Comparison of ENCODE assay signal across 8 cellular contexts in genomic region chr20:1184638-1185315, GRCh38. TPM values are rescaled to one million over a fixed set of nuclear protein-coding genes. Genes with fewer than 3 reads are reported as not detected.
A peak's percentile ranks its signal among the peaks of the same experiment; 100 is the strongest.
DNase-seq lines count a peak whose midpoint lies in the region; ATAC-seq and TF ChIP-seq lines count a peak whose summit lies in the region.

Gene TMEM74B, minus strand, starts transcription at chr20:1184981. Its CDS starts 1,180 bp downstream, at chr20:1183801.

- H2AFZ ChIP-seq in OCI-LY3 (ENCODE audit: low read depth, low read length) (no peak within 1 kb of the TSS), parathyroid adenoma (peak within 1 kb of the TSS; percentile 69)

- no peak for TF ChIP-seq CTCF in OCI-LY3 (IDR thresholded peaks at IDR 0.05; ENCODE audit: low read depth, low read length)
- TF ChIP-seq CTCF in parathyroid adenoma (IDR thresholded peaks at IDR 0.05), result no peak

- H3K9ac ChIP-seq in OCI-LY3 (ENCODE audit: low read length), result no peak within 1 kb of the TSS
- H3K9ac ChIP-seq in parathyroid adenoma, result no peak within 1 kb of the TSS

- no peaks in the 10 kb centered on the region for H3K9me3 ChIP-seq in OCI-LY3 (ENCODE audit: insufficient read depth, low read length)
- no peaks in the 10 kb centered on the region for H3K9me3 ChIP-seq in parathyroid adenoma (ENCODE audit: control insufficient read depth, low read length)

- H4K20me1 ChIP-seq in OCI-LY3 (ENCODE audit: insufficient read depth, low read length), result no peaks in the 10 kb centered on the region

- ATAC-seq in esophagus mucosa (peak; percentile 12), GM18502 (IDR thresholded peaks at IDR 0.05; ENCODE audit: poor library complexity, unreplicated experiment) (no peak), HG03439 (IDR thresholded peaks at IDR 0.05; ENCODE audit: unreplicated experiment) (no peak)

- DNase-seq in GM03348 (ENCODE audit: low spot score) (peak; percentile 28), ecto neural progenitor cell (ENCODE audit: low spot score) (no peak), mucosa of gallbladder (ENCODE audit: low spot score) (no peak)

- H3K4me3 ChIP-seq in OCI-LY3 (ENCODE audit: low read length) (no peak within 1 kb of the TSS), parathyroid adenoma (ENCODE audit: low read depth, low read length) (peak within 1 kb of the TSS; percentile 53)

- no peak within 1 kb of the TSS for H3K27ac ChIP-seq in OCI-LY3 (ENCODE audit: low read length)
- no peak within 1 kb of the TSS for H3K27ac ChIP-seq in parathyroid adenoma

- H3K4me1 ChIP-seq in OCI-LY3 (ENCODE audit: low read length) (no peaks in the 10 kb centered on the region), parathyroid adenoma (peaks cover 3% of the 10 kb centered on the region)

- H3K79me2 ChIP-seq in OCI-LY3 (ENCODE audit: low read length) (no peaks in the 10 kb centered on the region), parathyroid adenoma (no peaks in the 10 kb centered on the region)

- H3K4me2 ChIP-seq in OCI-LY3 (ENCODE audit: low read length) (0 out of 2 replicates have a peak within 1 kb of the TSS, but pooled peaks have one; percentile 7), parathyroid adenoma (ENCODE audit: low read length) (peak within 1 kb of the TSS; percentile 67)

- H3K36me3 ChIP-seq in OCI-LY3 (replicated peaks; ENCODE audit: low read depth, low read length) (no peaks in the 10 kb centered on the region), parathyroid adenoma (ENCODE audit: control insufficient read depth, insufficient read depth, low read length) (no peaks in the 10 kb centered on the region)

- H3K27me3 ChIP-seq in OCI-LY3 (ENCODE audit: low read depth, low read length) (no peaks in the 10 kb centered on the region), parathyroid adenoma (ENCODE audit: control insufficient read depth, insufficient read depth, low read length) (no peaks in the 10 kb centered on the region)

RNA-seq across cellular contexts. Expression of gene TMEM74B, which starts in this region (rescaled TPM):
- 1.4 TPM for total RNA-seq in esophagus mucosa
- total RNA-seq in mucosa of gallbladder, result 2.0 TPM
